1 cellular context compared by ENCODE assay signal in the genomic region with DNA sequence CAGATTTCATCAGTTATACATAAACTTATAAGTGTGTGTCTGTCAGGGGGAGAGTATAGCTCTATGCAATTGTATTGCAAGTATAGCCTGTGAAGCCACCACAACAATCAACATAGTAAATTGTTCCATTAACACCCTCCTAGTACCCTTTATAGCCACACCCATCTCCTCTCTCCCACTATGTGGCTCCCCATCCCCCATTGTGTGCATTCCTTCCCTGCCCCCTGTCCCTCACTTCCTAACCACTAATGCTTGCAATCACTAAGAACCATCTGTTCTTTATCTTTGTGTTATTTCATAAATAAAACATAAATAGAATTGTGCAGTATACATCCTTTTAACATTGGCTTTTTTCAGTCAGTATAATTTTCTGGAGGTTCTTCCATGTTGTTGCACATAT.
TF ChIP-seq lines count a peak whose summit lies in the region.

No MANE protein-coding gene starts in this region.

TF ChIP-seq in IMR-90, 13 proteins besides CTCF, POLR2A, EP300 and RAD21 (continued from another document):
- TF ChIP-seq FOS (IDR thresholded peaks at IDR 0.05; ENCODE audit: low read depth, low read length): no peak
- TF ChIP-seq SMC3 (IDR thresholded peaks at IDR 0.05; ENCODE audit: low read depth, low read length): no peak
- TF ChIP-seq, protein P1, sequence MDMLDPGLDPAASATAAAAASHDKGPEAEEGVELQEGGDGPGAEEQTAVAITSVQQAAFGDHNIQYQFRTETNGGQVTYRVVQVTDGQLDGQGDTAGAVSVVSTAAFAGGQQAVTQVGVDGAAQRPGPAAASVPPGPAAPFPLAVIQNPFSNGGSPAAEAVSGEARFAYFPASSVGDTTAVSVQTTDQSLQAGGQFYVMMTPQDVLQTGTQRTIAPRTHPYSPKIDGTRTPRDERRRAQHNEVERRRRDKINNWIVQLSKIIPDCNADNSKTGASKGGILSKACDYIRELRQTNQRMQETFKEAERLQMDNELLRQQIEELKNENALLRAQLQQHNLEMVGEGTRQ (IDR thresholded peaks at IDR 0.05; ENCODE audit: low read depth, low read length): no peak
- TF ChIP-seq MAFK (IDR thresholded peaks at IDR 0.05; ENCODE audit: low read depth, low read length): no peak
- TF ChIP-seq, protein P2, sequence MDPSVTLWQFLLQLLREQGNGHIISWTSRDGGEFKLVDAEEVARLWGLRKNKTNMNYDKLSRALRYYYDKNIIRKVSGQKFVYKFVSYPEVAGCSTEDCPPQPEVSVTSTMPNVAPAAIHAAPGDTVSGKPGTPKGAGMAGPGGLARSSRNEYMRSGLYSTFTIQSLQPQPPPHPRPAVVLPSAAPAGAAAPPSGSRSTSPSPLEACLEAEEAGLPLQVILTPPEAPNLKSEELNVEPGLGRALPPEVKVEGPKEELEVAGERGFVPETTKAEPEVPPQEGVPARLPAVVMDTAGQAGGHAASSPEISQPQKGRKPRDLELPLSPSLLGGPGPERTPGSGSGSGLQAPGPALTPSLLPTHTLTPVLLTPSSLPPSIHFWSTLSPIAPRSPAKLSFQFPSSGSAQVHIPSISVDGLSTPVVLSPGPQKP (IDR thresholded peaks at IDR 0.05; ENCODE audit: borderline replicate concordance, low read depth, low read length): no peak
